In the genomic region with DNA sequence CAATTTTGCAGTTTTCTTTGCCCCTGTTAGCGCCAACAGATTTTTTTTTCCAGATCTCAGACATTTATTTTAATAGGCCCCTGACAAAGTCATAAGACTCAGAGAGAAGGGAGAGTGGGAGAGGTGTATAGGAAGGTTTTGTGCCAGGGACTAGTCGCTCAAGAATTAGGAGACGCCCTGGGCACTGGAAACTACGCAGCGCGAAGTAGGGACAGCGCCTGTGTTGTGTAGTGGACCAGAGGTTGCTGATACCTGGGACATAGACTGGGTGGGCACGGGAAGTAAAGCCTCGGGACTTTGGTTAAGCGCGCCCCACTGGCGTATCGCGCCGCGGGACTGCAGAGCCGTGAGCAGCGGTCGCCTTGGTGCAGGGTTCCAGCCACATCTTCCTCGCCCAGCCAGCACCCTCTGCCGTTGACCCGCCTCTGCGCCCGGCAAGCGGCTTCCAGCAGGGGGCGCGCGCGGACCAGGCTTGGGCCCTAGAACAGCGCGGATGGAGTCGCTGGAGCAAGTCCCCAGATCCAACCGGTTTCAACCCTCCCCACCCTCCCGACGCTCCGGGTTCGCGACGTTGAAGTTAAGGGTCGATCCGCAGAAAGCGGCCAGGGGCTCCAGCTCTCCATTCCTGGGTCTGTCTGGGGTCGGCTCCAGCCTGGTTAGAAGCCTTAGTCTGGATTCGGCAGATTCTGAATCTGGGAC, we compare ENCODE assay signal across 8 cellular contexts.
DNase-seq lines count a peak whose midpoint lies in the region; ATAC-seq lines count a peak whose summit lies in the region.

No MANE protein-coding gene starts in this region.

- DNase-seq in D341Med (ENCODE audit: low spot score) (peak; percentile 95), NCI-H774 (lab: John Stamatoyannopoulos, UW) (peak; percentile 80), medulla oblongata (ENCODE audit: extremely low spot score) (peak; percentile 81)
- DNase-seq in activated CD8-positive, alpha-beta memory T cell treated with anti-CD3 and anti-CD28 coated beads for 1 hour (ENCODE audit: extremely low read depth in 1 of 2, low read depth in 1 of 2) = peak; percentile 51 to 78
- peak; percentile 75 for DNase-seq in effector CD4-positive, alpha-beta T cell
- peak; percentile 65 to 82 (median 66) for DNase-seq in stimulated activated CD4-positive, alpha-beta T cell treated with anti-CD3 and anti-CD28 coated beads, TNF-alpha, amount 100 ng/mL, for 4 hours (ENCODE audit: low read depth in 3 of 3)

- ATAC-seq in HG03521 (IDR thresholded peaks at IDR 0.05; ENCODE audit: unreplicated experiment) (peak; percentile 70), HG02623 (IDR thresholded peaks at IDR 0.05; ENCODE audit: unreplicated experiment) (no peak)
